Comparison of ENCODE assay signal across 8 cellular contexts in genomic region chr19:48810151-48810550, GRCh38. TPM values are rescaled to one million over a fixed set of nuclear protein-coding genes. Genes with fewer than 3 reads are reported as not detected.
A peak's percentile ranks its signal among the peaks of the same experiment; 100 is the strongest.
DNase-seq lines count a peak whose midpoint lies in the region; ATAC-seq and TF ChIP-seq lines count a peak whose summit lies in the region.

No MANE protein-coding gene starts in this region.

- no peak for ATAC-seq in psoas muscle

- H3K4me3 ChIP-seq in GM12865 (ENCODE audit: low read depth, low read length) (peak overlapping the region; percentile 67), PC-9 (peak overlapping the region; percentile 88), epithelial cell of proximal tubule (ENCODE audit: low read depth, low read length) (peak overlapping the region; percentile 85), psoas muscle (peak overlapping the region; percentile 78)

- CTCF ChIA-PET in PC-9 (lab: Charles Lee), result interaction anchor here (0.6 to 0.7 kb wide), 3 partner anchors 19 to 528 kb away, joined by 3 to 13 read pairs (median 4); no protein-coding TSS in a partner anchor

- H3K4me1 ChIP-seq in PC-9 (replicated peaks; ENCODE audit: insufficient read depth) (0 out of 2 replicates have a peak, but pooled peaks cover 14% of the 10 kb centered on the region), psoas muscle (peaks cover 10% of the 10 kb centered on the region)

- DNase-seq in GM12865 (ENCODE audit: low read depth), result no peak
- no peak for DNase-seq in PC-9
- DNase-seq in epithelial cell of proximal tubule (ENCODE audit: low read depth), result no peak
- no peak for DNase-seq in psoas muscle
- DNase-seq in posterior cingulate gyrus, result no peak
- DNase-seq in NCI-H1092 (lab: John Stamatoyannopoulos, UW), result no peak
- no peak for DNase-seq in NCI-H187 treated with DMSO at 0.1 percent for 48 hours (lab: John Stamatoyannopoulos, UW)
- DNase-seq in NCI-H1436 (lab: John Stamatoyannopoulos, UW), result no peak

- H3K79me2 ChIP-seq in PC-9 (ENCODE audit: low read depth), result no peaks in the 10 kb centered on the region

- intact Hi-C loops in PC-9 (cut with micrococcal nuclease; ENCODE audit: unreplicated experiment), result loop anchor here (2.0 kb wide), 2 partner anchors 25 to 63 kb away; partner anchors contain the start of gene PPP1R15A
- intact Hi-C loops in psoas muscle (cut with DNase I), result no loop called here
- intact Hi-C loops in posterior cingulate gyrus (cut with DNase I), result loop anchor here (2.0 kb wide), 1 partner anchor 15 kb away; no protein-coding TSS in a partner anchor

- peaks cover 52% of the 10 kb centered on the region; the same call in 1 of the 2 replicates for H3F3A ChIP-seq in PC-9 (ENCODE audit: insufficient read depth, low read depth)

- POLR2A ChIA-PET in PC-9 (lab: Charles Lee; ENCODE audit: unreplicated experiment), result interaction anchor here (1.1 kb wide), 1 partner anchor 21 kb away, joined by 4 read pairs; no protein-coding TSS in a partner anchor

- H3K36me3 ChIP-seq in PC-9 (ENCODE audit: low read depth) (no peaks in the 10 kb centered on the region), psoas muscle (ENCODE audit: insufficient read depth in 1 of 2, low read depth in 1 of 2) (peaks cover 2 to 4% of the 10 kb centered on the region in 2 donors)

- no peaks in the 10 kb centered on the region for H4K20me1 ChIP-seq in PC-9 (ENCODE audit: insufficient read depth)

- WGBS in psoas muscle, 3 donors, result 5 to 11% (median 7%) methylated on average over 7 of the region's 7 CpGs

- H3K27me3 ChIP-seq in PC-9 (ENCODE audit: insufficient read depth, low read depth) (no peaks in the 10 kb centered on the region), psoas muscle (ENCODE audit: insufficient read depth in 3 of 3, low read length in 2 of 3) (no peaks in the 10 kb centered on the region)

- TF ChIP-seq CTCF in GM12865 (IDR thresholded peaks at IDR 0.05; ENCODE audit: insufficient read depth, low read depth, low read length, missing control alignments) (no peak), PC-9 (conservative IDR thresholded peaks at IDR 0.05) (no peak), epithelial cell of proximal tubule (conservative IDR thresholded peaks at IDR 0.05; ENCODE audit: low read depth, low read length) (no peak), psoas muscle (IDR thresholded peaks at IDR 0.05) (no peak)

- H3K27ac ChIP-seq in PC-9 (no peak overlapping the region), psoas muscle (peak overlapping the region; percentile 87)

- H3K9me3 ChIP-seq in PC-9 (ENCODE audit: insufficient read depth, low read depth), result no peaks in the 10 kb centered on the region
- H3K9me3 ChIP-seq in psoas muscle, result no peaks in the 10 kb centered on the region

- 0 out of 2 replicates have a peak overlapping the region, but pooled peaks have one; percentile 77 for H2AFZ ChIP-seq in PC-9

- BruUV-seq in PC-9 (replicated peaks; lab: Mats Ljungman, UMichigan), result no TSS peak

- H3K9me2 ChIP-seq in PC-9 (ENCODE audit: insufficient read depth), result no peaks in the 10 kb centered on the region

- H3K4me2 ChIP-seq in PC-9, result peak overlapping the region; percentile 84

RNA-seq across cellular contexts. Expression of gene BCAT2, which starts 0.7 kb away (rescaled TPM):
- 69.7 and 70.5 TPM in 2 replicates for total RNA-seq in PC-9 (2021)
- 45.5 and 60.7 TPM in 2 replicates for total RNA-seq in epithelial cell of proximal tubule
- 10 to 100 TPM; 24.6 to 48.5 (median 29.9) TPM for total RNA-seq in psoas muscle
- polyA plus RNA-seq in psoas muscle, result 10 to 100 TPM; 14.4 to 22.9 (median 20.0) TPM

RNA-seq across cellular contexts. Expression of gene HSD17B14, which starts 26.1 kb away (rescaled TPM):
- total RNA-seq in PC-9 (2021) (20.7 and 33.6 TPM in 2 replicates), epithelial cell of proximal tubule (2.2 and 2.8 TPM in 2 replicates), psoas muscle (1 to 10 TPM in 1 of 4 donors, under 1 TPM in 3; 0.61 to 1.2 (median 0.80) TPM)
- under 1 TPM; 0.15 to 0.66 (median 0.29) TPM for polyA plus RNA-seq in psoas muscle

RNA-seq across cellular contexts. Expression of gene FGF21, which starts 54.8 kb away (rescaled TPM):
- total RNA-seq in PC-9 (2021) (0.41 and 0.78 TPM in 2 replicates), epithelial cell of proximal tubule (not detected in 2 replicates), psoas muscle (1 to 10 TPM in 2 of 4 donors, not detected in 2; 1.7 to 6.2 TPM)
- polyA plus RNA-seq in psoas muscle, result under 1 TPM in 2 of 3 donors, not detected in 1; 0.06 to 0.31 TPM

RNA-seq across cellular contexts. Expression of gene FUT1, which starts 57.7 kb away (rescaled TPM):
- total RNA-seq in PC-9 (2021), result 7.9 and 9.6 TPM in 2 replicates
- total RNA-seq in epithelial cell of proximal tubule, result 2.9 and 3.0 TPM in 2 replicates
- 1 to 10 TPM; 1.6 to 2.3 (median 2.0) TPM for total RNA-seq in psoas muscle
- polyA plus RNA-seq in psoas muscle, result 1 to 10 TPM; 1.1 to 1.3 (median 1.3) TPM

RNA-seq across cellular contexts. Expression of gene PLEKHA4, which starts 58.3 kb away (rescaled TPM):
- total RNA-seq in PC-9 (2021), result 0.79 and 1.8 TPM in 2 replicates
- 1.8 and 5.0 TPM in 2 replicates for total RNA-seq in epithelial cell of proximal tubule
- 10 to 100 TPM in 3 of 4 donors, 1 to 10 TPM in 1; 9.4 to 30.0 (median 20.2) TPM for total RNA-seq in psoas muscle
- 10 to 100 TPM; 11.1 to 14.9 (median 12.3) TPM for polyA plus RNA-seq in psoas muscle

Comparison
In these comparisons a context has a peak if more than half of its experiments do, and no peak if none do; other contexts are left out.
1. intact Hi-C loops: an anchor here in PC-9 (2.0 kb wide) and posterior cingulate gyrus (2.0 kb wide); none called in psoas muscle.